Comparison of ENCODE assay signal across 8 cellular contexts in genomic region chr13:99386911-99387788, GRCh38.
A peak's percentile ranks its signal among the peaks of the same experiment; 100 is the strongest.
DNase-seq lines count a peak whose midpoint lies in the region; ATAC-seq and TF ChIP-seq lines count a peak whose summit lies in the region.

No MANE protein-coding gene starts in this region.

- no peak for TF ChIP-seq POLR2A in thyroid gland (IDR thresholded peaks at IDR 0.05)

- no peak overlapping the region for H3K4me3 ChIP-seq in MG63
- no peak overlapping the region for H3K4me3 ChIP-seq in thyroid gland (replicated peaks in 1 of 3)

- H3K9me3 ChIP-seq in MG63 (no peaks in the 10 kb centered on the region), thyroid gland (no peaks in the 10 kb centered on the region)

- intact Hi-C loops in CD14-positive monocyte (cut with micrococcal nuclease) = loop anchor here (2.0 to 10.0 kb wide), 3 partner anchors 50 to 122 kb away; no protein-coding TSS in a partner anchor
- intact Hi-C loops in thyroid gland (cut with DNase I) = no loop called here

- H3K27ac ChIP-seq in thyroid gland = no peak overlapping the region

- no peaks in the 10 kb centered on the region for H3K9me3 Mint-ChIP-seq in CD14-positive monocyte
- no peaks in the 10 kb centered on the region for H3K9me3 Mint-ChIP-seq in natural killer cell treated with Interleukin-12 subunit alpha and Interleukin-12 subunit beta and Interleukin-15 and Interleukin-18, amount 100 ng/mL, for 72 hours

- peak overlapping the region; percentile 43 to 87 (median 81) for H3K27ac Mint-ChIP-seq in CD14-positive monocyte
- H3K27ac Mint-ChIP-seq in natural killer cell treated with Interleukin-12 subunit alpha and Interleukin-12 subunit beta and Interleukin-15 and Interleukin-18, amount 100 ng/mL, for 72 hours = peak overlapping the region in 1 of 2 donors; percentile 71

- ATAC-seq in GM21381 (IDR thresholded peaks at IDR 0.05; ENCODE audit: unreplicated experiment) = peak; percentile 60
- ATAC-seq in natural killer cell treated with Interleukin-12 subunit alpha and Interleukin-12 subunit beta and Interleukin-15 and Interleukin-18, amount 100 ng/mL, for 72 hours = peak; percentile 66 to 68

- peaks cover 2% of the 10 kb centered on the region; the same call in 1 of the 2 replicates for H3K36me3 ChIP-seq in MG63
- H3K36me3 ChIP-seq in thyroid gland = peaks cover 3 to 5% of the 10 kb centered on the region in 2 donors

- H3K4me3 Mint-ChIP-seq in CD14-positive monocyte = no peak overlapping the region
- H3K4me3 Mint-ChIP-seq in natural killer cell treated with Interleukin-12 subunit alpha and Interleukin-12 subunit beta and Interleukin-15 and Interleukin-18, amount 100 ng/mL, for 72 hours = no peak overlapping the region

- peaks cover 2 to 5% (median 3%) of the 10 kb centered on the region in 3 donors for H3K27me3 Mint-ChIP-seq in CD14-positive monocyte (ENCODE audit: low read depth in 3 of 3)
- H3K27me3 Mint-ChIP-seq in natural killer cell treated with Interleukin-12 subunit alpha and Interleukin-12 subunit beta and Interleukin-15 and Interleukin-18, amount 100 ng/mL, for 72 hours = no peaks in the 10 kb centered on the region

- TF ChIP-seq CTCF in CD14-positive monocyte (IDR thresholded peaks at IDR 0.05) (peak; percentile 91), thyroid gland (IDR thresholded peaks at IDR 0.05) (peak in 4 of 6 experiments; percentile 21 to 52 (median 36))

- peak; percentile 80 for DNase-seq in CD14-positive monocyte (ENCODE audit: low spot score)
- peak; percentile 21 for DNase-seq in MG63
- DNase-seq in activated CD4-positive, alpha-beta T cell treated with anti-CD3 and anti-CD28 coated beads, Interleukin-2, amount 50 U/mL, for 24 hours (ENCODE audit: low read depth in 1 of 2, low spot score in 1 of 2) = peak; percentile 75 to 78
- DNase-seq in effector CD8-positive, alpha-beta T cell (lab: John Stamatoyannopoulos, UW) = peak; percentile 75
- peak; percentile 73 for DNase-seq in natural killer cell treated with Interleukin-12 subunit alpha and Interleukin-12 subunit beta and Interleukin-15 and Interleukin-18, amount 100 ng/mL, for 72 hours (ENCODE audit: low spot score)
- DNase-seq in thyroid gland = peak; percentile 25 to 49
- DNase-seq in NCI-H345 (lab: John Stamatoyannopoulos, UW) = no peak

- H3K4me1 ChIP-seq in thyroid gland = peaks cover 0 to 8% of the 10 kb centered on the region in 2 donors

- peaks cover 45 to 55% of the 10 kb centered on the region in 2 donors for H3K36me3 Mint-ChIP-seq in CD14-positive monocyte
- no peaks in the 10 kb centered on the region for H3K36me3 Mint-ChIP-seq in natural killer cell treated with Interleukin-12 subunit alpha and Interleukin-12 subunit beta and Interleukin-15 and Interleukin-18, amount 100 ng/mL, for 72 hours

- H3K27me3 ChIP-seq in MG63 (no peaks in the 10 kb centered on the region), thyroid gland (no peaks in the 10 kb centered on the region)

- H3K4me1 Mint-ChIP-seq in CD14-positive monocyte = peaks cover 23% of the 10 kb centered on the region
- peaks cover 26 to 32% of the 10 kb centered on the region in 2 donors for H3K4me1 Mint-ChIP-seq in natural killer cell treated with Interleukin-12 subunit alpha and Interleukin-12 subunit beta and Interleukin-15 and Interleukin-18, amount 100 ng/mL, for 72 hours (ENCODE audit: low read depth in 2 of 2)

- 73 to 74% methylated on average over 12 of the region's 12 CpGs for WGBS in thyroid gland, 2 donors
